Comparison of ENCODE assay signal across 8 cellular contexts in the genomic region with DNA sequence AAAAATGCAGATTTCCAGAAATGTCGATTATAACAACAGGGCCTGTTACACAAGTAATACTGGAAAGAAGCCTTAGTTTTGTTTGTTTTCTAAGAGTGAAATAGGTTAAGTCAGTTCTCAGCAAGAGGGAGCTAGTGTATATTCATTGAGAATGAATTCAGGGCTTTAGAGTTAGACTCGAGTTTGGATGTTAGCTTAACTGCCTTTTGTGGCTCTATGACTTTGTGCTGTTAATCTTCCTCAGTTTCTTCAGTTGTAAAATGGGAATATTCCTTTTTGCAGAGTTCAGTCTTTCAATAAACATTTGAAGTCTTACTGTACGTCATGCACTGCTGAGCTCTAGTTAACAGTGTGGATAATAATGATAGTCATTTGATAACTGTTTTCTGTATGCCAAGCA. TPM values are rescaled to one million over a fixed set of nuclear protein-coding genes. Genes with fewer than 3 reads are reported as not detected.
DNase-seq lines count a peak whose midpoint lies in the region; ATAC-seq and TF ChIP-seq lines count a peak whose summit lies in the region.

No MANE protein-coding gene starts in this region.

- H3K27ac Mint-ChIP-seq in activated CD8-positive, alpha-beta memory T cell treated with anti-CD3 and anti-CD28 coated beads, Interleukin-2, amount 10 ng/mL, durations not matched to agents 7 days and 5 days, result peak overlapping the region; percentile 97

- TF ChIP-seq CTCF in RWPE2 (IDR thresholded peaks at IDR 0.05; ENCODE audit: poor library complexity, severe bottlenecking) (peak; percentile 31), epithelial cell of proximal tubule (conservative IDR thresholded peaks at IDR 0.05; ENCODE audit: low read depth, low read length) (peak; percentile 21), osteoblast (IDR thresholded peaks at IDR 0.05; ENCODE audit: extremely low read depth, low read depth, low read length) (peak; percentile 18)

- H3K27me3 ChIP-seq in RWPE2 (ENCODE audit: insufficient read depth, poor library complexity, severe bottlenecking), result no peaks in the 10 kb centered on the region
- H3K27me3 ChIP-seq in osteoblast (ENCODE audit: insufficient read depth, low read length), result no peaks in the 10 kb centered on the region

- H3K4me3 Mint-ChIP-seq in activated CD8-positive, alpha-beta memory T cell treated with anti-CD3 and anti-CD28 coated beads, Interleukin-2, amount 10 ng/mL, durations not matched to agents 7 days and 5 days, result peak overlapping the region; percentile 88

- H3K4me3 ChIP-seq in RWPE2 (ENCODE audit: severe bottlenecking), result peak overlapping the region; percentile 49
- peak overlapping the region; percentile 88 for H3K4me3 ChIP-seq in epithelial cell of proximal tubule (ENCODE audit: low read depth, low read length)
- H3K4me3 ChIP-seq in osteoblast (ENCODE audit: insufficient read depth, low read length), result peak overlapping the region; percentile 81

- peak overlapping the region; percentile 97 for H3K4me2 ChIP-seq in osteoblast (ENCODE audit: insufficient read depth, low read length)

- no peak for DNase-seq in activated CD8-positive, alpha-beta memory T cell treated with anti-CD3 and anti-CD28 coated beads, Interleukin-2, amount 10 ng/mL, durations not matched to agents 7 days and 5 days
- DNase-seq in activated CD8-positive, alpha-beta memory T cell treated with anti-CD3 and anti-CD28 coated beads for 24 hours, result no peak
- no peak for DNase-seq in RWPE2 (ENCODE audit: low spot score)
- no peak for DNase-seq in epithelial cell of proximal tubule (ENCODE audit: low read depth)
- DNase-seq in osteoblast (ENCODE audit: insufficient read length, low spot score, missing footprints), result peak; percentile 41
- no peak for DNase-seq in A172 (ENCODE audit: low spot score)
- no peak for DNase-seq in NCI-H345 treated with DMSO at 0.1 percent for 48 hours (lab: John Stamatoyannopoulos, UW; ENCODE audit: unreplicated experiment)

- H3K4me1 Mint-ChIP-seq in activated CD8-positive, alpha-beta memory T cell treated with anti-CD3 and anti-CD28 coated beads, Interleukin-2, amount 10 ng/mL, durations not matched to agents 7 days and 5 days, result peaks cover 52% of the 10 kb centered on the region

- H3K27ac ChIP-seq in RWPE2 (ENCODE audit: poor library complexity, severe bottlenecking) (peak overlapping the region; percentile 62), osteoblast (ENCODE audit: low read depth, low read length) (peak overlapping the region; percentile 93)

- CTCF ChIA-PET in activated CD8-positive, alpha-beta memory T cell treated with anti-CD3 and anti-CD28 coated beads, Interleukin-2, amount 10 ng/mL, durations not matched to agents 7 days and 5 days (lab: Charles Lee), result interaction anchor here (0.8 to 3.5 kb wide), 11 partner anchors 10 to 52 kb away, joined by 3 to 15 read pairs (median 5); partner anchors contain the start of gene ANKRD12

- H3K9me3 ChIP-seq in RWPE2 (ENCODE audit: severe bottlenecking) (no peaks in the 10 kb centered on the region), osteoblast (ENCODE audit: low read depth, low read length) (no peaks in the 10 kb centered on the region)

- no peak for ATAC-seq in activated CD8-positive, alpha-beta memory T cell treated with anti-CD3 and anti-CD28 coated beads, Interleukin-2, amount 10 ng/mL, durations not matched to agents 7 days and 5 days
- ATAC-seq in RWPE2 (ENCODE audit: low read depth), result no peak
- no peak for ATAC-seq in HG02571 (IDR thresholded peaks at IDR 0.05; ENCODE audit: unreplicated experiment)

- H4K20me1 ChIP-seq in osteoblast (ENCODE audit: insufficient read depth, low read length), result peaks cover 40% of the 10 kb centered on the region

- H3K27me3 Mint-ChIP-seq in activated CD8-positive, alpha-beta memory T cell treated with anti-CD3 and anti-CD28 coated beads, Interleukin-2, amount 10 ng/mL, durations not matched to agents 7 days and 5 days, result no peaks in the 10 kb centered on the region

- H3K36me3 ChIP-seq in RWPE2 (ENCODE audit: low read depth) (peaks cover 20% of the 10 kb centered on the region), osteoblast (ENCODE audit: insufficient read depth, low read length) (no peaks in the 10 kb centered on the region)

- peaks cover 35% of the 10 kb centered on the region for H3K4me1 ChIP-seq in RWPE2 (ENCODE audit: insufficient read depth, poor library complexity, severe bottlenecking)
- peaks cover 46% of the 10 kb centered on the region for H3K4me1 ChIP-seq in osteoblast (ENCODE audit: insufficient read depth, low read length)

- no peak overlapping the region for H2AFZ ChIP-seq in osteoblast (ENCODE audit: low read length)

- no peaks in the 10 kb centered on the region for H3K9me3 Mint-ChIP-seq in activated CD8-positive, alpha-beta memory T cell treated with anti-CD3 and anti-CD28 coated beads, Interleukin-2, amount 10 ng/mL, durations not matched to agents 7 days and 5 days (ENCODE audit: low read depth)

- peaks cover 47% of the 10 kb centered on the region for H3K36me3 Mint-ChIP-seq in activated CD8-positive, alpha-beta memory T cell treated with anti-CD3 and anti-CD28 coated beads, Interleukin-2, amount 10 ng/mL, durations not matched to agents 7 days and 5 days

- peaks cover 59% of the 10 kb centered on the region for H3K79me2 ChIP-seq in osteoblast (ENCODE audit: insufficient read depth, low read length)

RNA-seq across cellular contexts. Expression of gene NDUFV2, which starts 1.0 kb away (rescaled TPM):
- total RNA-seq in activated CD8-positive, alpha-beta memory T cell treated with anti-CD3 and anti-CD28 coated beads, Interleukin-2, amount 10 ng/mL, durations not matched to agents 7 days and 5 days, result 100 to 1,000 TPM; 222 to 302 TPM
- total RNA-seq in epithelial cell of proximal tubule (103 and 173 TPM in 2 replicates), osteoblast (95.9 and 102 TPM in 2 replicates)
- total RNA-seq in A172 (2014; rRNA removed; shearing (Covaris generic)), result 244 and 300 TPM in 2 replicates

RNA-seq across cellular contexts. Expression of gene ANKRD12, which starts 33.1 kb away (rescaled TPM):
- total RNA-seq in activated CD8-positive, alpha-beta memory T cell treated with anti-CD3 and anti-CD28 coated beads, Interleukin-2, amount 10 ng/mL, durations not matched to agents 7 days and 5 days, result 10 to 100 TPM; 67.5 to 76.9 TPM
- total RNA-seq in epithelial cell of proximal tubule, result 3.7 and 8.5 TPM in 2 replicates
- 47.8 and 53.9 TPM in 2 replicates for total RNA-seq in osteoblast
- 12.5 and 24.1 TPM in 2 replicates for total RNA-seq in A172 (2014; rRNA removed; shearing (Covaris generic))
